Comparison of ENCODE assay signal across 18 cellular contexts in genomic region chr16:57770361-57770760, GRCh38. TPM values are rescaled to one million over a fixed set of nuclear protein-coding genes. Genes with fewer than 3 reads are reported as not detected.
A peak's percentile ranks its signal among the peaks of the same experiment; 100 is the strongest.
DNase-seq lines count a peak whose midpoint lies in the region; ATAC-seq, FAIRE-seq and TF ChIP-seq lines count a peak whose summit lies in the region.
"Had no signal": no experiment of that assay in that cellular context is flagged by ENCODE, and none has a peak within 500 bp of the region (broad histone marks: within the 10 kb centered on the region; RNA-seq: fewer than 3 reads in every experiment).

No MANE protein-coding gene starts in this region.

- TF ChIP-seq CTCF in kidney (IDR thresholded peaks at IDR 0.05; ENCODE audit: borderline replicate concordance, extremely low read depth, insufficient read depth) (no peak), OCI-LY7 (conservative IDR thresholded peaks at IDR 0.05; ENCODE audit: low read length) (no peak)

- H3K4me1 Mint-ChIP-seq in stimulated activated naive CD8-positive, alpha-beta T cell treated with anti-CD3 and anti-CD28 coated beads, Interleukin-15, amount 100 ng/mL, for 72 hours: no peaks in the 10 kb centered on the region
- H3K4me1 Mint-ChIP-seq: B cell had no signal

- H3K4me3 Mint-ChIP-seq in stimulated activated naive CD8-positive, alpha-beta T cell treated with anti-CD3 and anti-CD28 coated beads, Interleukin-15, amount 100 ng/mL, for 72 hours: no peak overlapping the region
- H3K4me3 Mint-ChIP-seq: B cell; CD4-positive, alpha-beta T cell; H9 had no signal

- H3K9ac ChIP-seq in kidney (ENCODE audit: low read length in 2 of 2): no peak overlapping the region

- no peaks in the 10 kb centered on the region for H3K27me3 ChIP-seq in effector memory CD4-positive, alpha-beta T cell (replicated peaks; ENCODE audit: control insufficient read depth, insufficient read depth, low read length, poor library complexity, severe bottlenecking)

- intact Hi-C loops in kidney (cut with DNase I): no loop called here
- intact Hi-C loops in OCI-LY7 (cut with micrococcal nuclease; ENCODE audit: unreplicated experiment): no loop called here

- BruUV-seq in OCI-LY7 (replicated peaks; lab: Mats Ljungman, UMichigan): no TSS peak

- POLR2A ChIA-PET in OCI-LY7 (lab: Charles Lee): no interaction called here

- ATAC-seq in stimulated activated naive CD8-positive, alpha-beta T cell treated with anti-CD3 and anti-CD28 coated beads, Interleukin-15, amount 100 ng/mL, for 72 hours: peak; percentile 13
- no peak for ATAC-seq in stimulated activated naive CD8-positive, alpha-beta T cell treated with anti-CD3 and anti-CD28 coated beads, Interleukin-15, Interleukin-2, amounts not matched to agents 100 U/mL and 50 U/mL, for 24 hours
- no peak for ATAC-seq in HG03521 (IDR thresholded peaks at IDR 0.05; ENCODE audit: unreplicated experiment)

- H2AFZ ChIP-seq in OCI-LY7 (ENCODE audit: low read length): no peak overlapping the region

- H3K9me3 Mint-ChIP-seq in stimulated activated naive CD8-positive, alpha-beta T cell treated with anti-CD3 and anti-CD28 coated beads, Interleukin-15, amount 100 ng/mL, for 72 hours: no peaks in the 10 kb centered on the region
- H3K9me3 Mint-ChIP-seq: CD4-positive, alpha-beta T cell; H9 had no signal

- no peak overlapping the region for H3K4me3 ChIP-seq in kidney (ENCODE audit: low read length in 2 of 2)
- no peak overlapping the region for H3K4me3 ChIP-seq in effector memory CD4-positive, alpha-beta T cell (ENCODE audit: insufficient read depth, low read depth, low read length, poor library complexity, severe bottlenecking)
- no peak overlapping the region for H3K4me3 ChIP-seq in OCI-LY7 (ENCODE audit: low read depth, low read length, poor library complexity, severe bottlenecking)

- H3K27ac Mint-ChIP-seq in stimulated activated naive CD8-positive, alpha-beta T cell treated with anti-CD3 and anti-CD28 coated beads, Interleukin-15, amount 100 ng/mL, for 72 hours: no peak overlapping the region
- H3K27ac Mint-ChIP-seq: B cell; CD4-positive, alpha-beta T cell; H9 had no signal

- no peaks in the 10 kb centered on the region for H3K79me2 ChIP-seq in OCI-LY7 (ENCODE audit: insufficient read depth, low read depth, low read length)

- H3K4me1 ChIP-seq in kidney (ENCODE audit: control insufficient read depth in 1 of 2, insufficient read depth in 1 of 2, low read depth in 1 of 2, low read length in 2 of 2) (no peaks in the 10 kb centered on the region), OCI-LY7 (ENCODE audit: insufficient read depth, low read length, poor library complexity, severe bottlenecking) (no peaks in the 10 kb centered on the region)
- no peaks in the 10 kb centered on the region for H3K4me1 ChIP-seq in effector memory CD4-positive, alpha-beta T cell (ENCODE audit: control insufficient read depth, insufficient read depth, low read length, poor library complexity, severe bottlenecking)

- no peaks in the 10 kb centered on the region for H3K27me3 Mint-ChIP-seq in stimulated activated naive CD8-positive, alpha-beta T cell treated with anti-CD3 and anti-CD28 coated beads, Interleukin-15, amount 100 ng/mL, for 72 hours
- H3K27me3 Mint-ChIP-seq: B cell; CD4-positive, alpha-beta T cell had no signal

- CTCF ChIA-PET in OCI-LY7 (lab: Charles Lee; ENCODE audit: unreplicated experiment): no interaction called here

- no peak overlapping the region for H3K4me2 ChIP-seq in OCI-LY7 (ENCODE audit: low read length)

- H4K20me1 ChIP-seq in OCI-LY7 (ENCODE audit: insufficient read depth, low read length): no peaks in the 10 kb centered on the region

- H3K9me3 ChIP-seq in kidney (ENCODE audit: control insufficient read depth in 1 of 2, low read length in 2 of 2) (no peaks in the 10 kb centered on the region), OCI-LY7 (ENCODE audit: low read length) (no peaks in the 10 kb centered on the region)
- H3K9me3 ChIP-seq in effector memory CD4-positive, alpha-beta T cell (ENCODE audit: control insufficient read depth, low read length): no peaks in the 10 kb centered on the region

- no peak for DNase-seq in stimulated activated naive CD8-positive, alpha-beta T cell treated with anti-CD3 and anti-CD28 coated beads, Interleukin-15, amount 100 ng/mL, for 72 hours
- DNase-seq in stimulated activated naive CD8-positive, alpha-beta T cell treated with anti-CD3 and anti-CD28 coated beads, Interleukin-15, Interleukin-2, amounts not matched to agents 100 U/mL and 50 U/mL, for 24 hours: no peak
- DNase-seq in NCI-H774 (lab: John Stamatoyannopoulos, UW) (peak; percentile 16), kidney (peak; percentile 59), OCI-LY7 (ENCODE audit: low spot score) (no peak)
- DNase-seq in effector memory CD4-positive, alpha-beta T cell: no peak
- DNase-seq: C1 segment of cervical spinal cord; CD4-positive, alpha-beta T cell; COR-L47; DMS153; GF-D8; GOT3; H9 had no signal

- H3K9me2 ChIP-seq in OCI-LY7 (ENCODE audit: insufficient read depth, low read length): no peaks in the 10 kb centered on the region

- FAIRE-seq in kidney (lab: Jason Lieb, UNC): no peak
- FAIRE-seq: A204.1, D721Med, GM19239 had no signal

- H3K27ac ChIP-seq in kidney (ENCODE audit: low read depth in 2 of 2, low read length in 2 of 2) (no peak overlapping the region), OCI-LY7 (ENCODE audit: low read depth, low read length, poor library complexity, severe bottlenecking) (no peak overlapping the region)
- H3K27ac ChIP-seq in effector memory CD4-positive, alpha-beta T cell (ENCODE audit: insufficient read depth, low read length, poor library complexity, severe bottlenecking): no peak overlapping the region

- H3K36me3 ChIP-seq in kidney (ENCODE audit: control insufficient read depth in 1 of 2, insufficient read depth in 2 of 2, low read length in 2 of 2) (peaks cover 41 to 70% of the 10 kb centered on the region in 2 donors), OCI-LY7 (ENCODE audit: insufficient read depth, low read length) (no peaks in the 10 kb centered on the region)
- no peaks in the 10 kb centered on the region for H3K36me3 ChIP-seq in effector memory CD4-positive, alpha-beta T cell (ENCODE audit: control insufficient read depth, insufficient read depth, low read length)

RNA-seq across cellular contexts. Expression of gene KIFC3, which starts 31.9 kb away (rescaled TPM):
- total RNA-seq in kidney: 109 TPM
- 74.9 TPM for polyA plus RNA-seq in kidney (ENCODE audit: insufficient read depth, low read depth, low replicate concordance)
- not detected in 2 replicates for total RNA-seq in OCI-LY7 (2014; rRNA removed; shearing (Covaris generic))
- total RNA-seq in OCI-LY7 (2022): 0.61 TPM in 1 of 2 replicates, not detected in the other
- total RNA-seq: CD4-positive, alpha-beta T cell had no signal

RNA-seq across cellular contexts. Expression of gene KATNB1, which starts 34.8 kb away (rescaled TPM):
- 14.5 TPM for total RNA-seq in kidney
- polyA plus RNA-seq in kidney (ENCODE audit: insufficient read depth, low read depth, low replicate concordance): 13.9 TPM
- 25.8 and 37.4 TPM in 2 replicates for total RNA-seq in OCI-LY7 (2014; rRNA removed; shearing (Covaris generic))
- total RNA-seq in OCI-LY7 (2022): 43.0 and 43.5 TPM in 2 replicates

Comparison
In these comparisons a context has a peak if more than half of its experiments do, and no peak if none do; other contexts are left out.
1. DNase-seq: peak in NCI-H774 (single experiment) and kidney (single experiment); none in stimulated activated naive CD8-positive, alpha-beta T cell treated with anti-CD3 and anti-CD28 coated beads, Interleukin-15, amount 100 ng/mL, for 72 hours (0 of 2), stimulated activated naive CD8-positive, alpha-beta T cell treated with anti-CD3 and anti-CD28 coated beads, Interleukin-15, Interleukin-2, amounts not matched to agents 100 U/mL and 50 U/mL, for 24 hours (single experiment), effector memory CD4-positive, alpha-beta T cell (0 of 3) and OCI-LY7 (single experiment).
2. RNA of gene KIFC3, which starts 31.9 kb away (total RNA-seq): 109 TPM in kidney (single experiment); 0.61 TPM in OCI-LY7; every median in the first group is over 10 times any median in the second.